8 cellular contexts compared by ENCODE assay signal in genomic region chr14:95993768-95994592, GRCh38. TPM values are rescaled to one million over a fixed set of nuclear protein-coding genes. Genes with fewer than 3 reads are reported as not detected.
DNase-seq lines count a peak whose midpoint lies in the region; ATAC-seq and TF ChIP-seq lines count a peak whose summit lies in the region.

No MANE protein-coding gene starts in this region.

- DNase-seq in Caco-2 (peak in 1 of 2 experiments; percentile 25), HAP-1 (ENCODE audit: low spot score in 2 of 2) (peak; percentile 69 to 78), NCI-H460 (ENCODE audit: extremely low read depth, low read depth) (peak; percentile 41), right atrium auricular region (ENCODE audit: low spot score) (no peak), gastrocnemius medialis (no peak), mesenteric fat pad (ENCODE audit: low spot score) (no peak)
- peak; percentile 2 for DNase-seq in activated naive CD8-positive, alpha-beta T cell treated with anti-CD3 and anti-CD28 coated beads for 36 hours

- peak; percentile 76 to 79 for TF ChIP-seq CTCF in Caco-2 (IDR thresholded peaks at IDR 0.05; ENCODE audit: insufficient read depth in 1 of 2, low read depth in 1 of 2, low read length in 1 of 2, severe bottlenecking in 1 of 2, unreplicated experiment in 1 of 2)
- peak; percentile 58 to 85 for TF ChIP-seq CTCF in right atrium auricular region (IDR thresholded peaks at IDR 0.05)
- TF ChIP-seq CTCF in gastrocnemius medialis (IDR thresholded peaks at IDR 0.05 in 4 of 5, conservative IDR thresholded peaks at IDR 0.05 in 1 of 5) = peak in 4 of 5 experiments; percentile 37 to 61 (median 44)

- H3K4me3 ChIP-seq in Caco-2 (ENCODE audit: low read depth, low read length) (no peak overlapping the region), HAP-1 (no peak overlapping the region), right atrium auricular region (no peak overlapping the region), gastrocnemius medialis (no peak overlapping the region)

- CTCF ChIA-PET in Caco-2 (lab: Charles Lee) = interaction anchor here (0.6 kb wide), 1 partner anchor 375 kb away, joined by 3 read pairs; no protein-coding TSS in a partner anchor

- no peaks in the 10 kb centered on the region for H3K4me1 ChIP-seq in Caco-2
- H3K4me1 ChIP-seq in HAP-1 = peaks cover 17% of the 10 kb centered on the region
- no peaks in the 10 kb centered on the region for H3K4me1 ChIP-seq in right atrium auricular region
- no peaks in the 10 kb centered on the region for H3K4me1 ChIP-seq in gastrocnemius medialis

- no TSS peak for BruUV-seq in Caco-2 (replicated peaks; lab: Mats Ljungman, UMichigan)

- H3K36me3 Mint-ChIP-seq in Caco-2 (ENCODE audit: insufficient read depth, unreplicated experiment) = no peaks in the 10 kb centered on the region
- H3K36me3 Mint-ChIP-seq in activated naive CD8-positive, alpha-beta T cell treated with anti-CD3 and anti-CD28 coated beads for 36 hours = no peaks in the 10 kb centered on the region

- no peaks in the 10 kb centered on the region for H3K36me3 ChIP-seq in Caco-2 (ENCODE audit: control insufficient read depth, insufficient read depth, low read length)
- H3K36me3 ChIP-seq in HAP-1 (replicated peaks) = no peaks in the 10 kb centered on the region
- no peaks in the 10 kb centered on the region for H3K36me3 ChIP-seq in right atrium auricular region
- no peaks in the 10 kb centered on the region for H3K36me3 ChIP-seq in gastrocnemius medialis

- H3K27me3 Mint-ChIP-seq in Caco-2 (ENCODE audit: insufficient read depth, unreplicated experiment) = peaks cover 3% of the 10 kb centered on the region
- H3K27me3 Mint-ChIP-seq in activated naive CD8-positive, alpha-beta T cell treated with anti-CD3 and anti-CD28 coated beads for 36 hours = peaks cover 46% of the 10 kb centered on the region

- H3K27ac ChIP-seq in right atrium auricular region (no peak overlapping the region), gastrocnemius medialis (no peak overlapping the region)

- H3K9me3 ChIP-seq in Caco-2 = no peaks in the 10 kb centered on the region
- H3K9me3 ChIP-seq in HAP-1 = peaks cover 4% of the 10 kb centered on the region; the same call in 1 of the 2 replicates
- peaks cover 0 to 25% of the 10 kb centered on the region in 2 donors for H3K9me3 ChIP-seq in right atrium auricular region
- no peaks in the 10 kb centered on the region for H3K9me3 ChIP-seq in gastrocnemius medialis

- POLR2A ChIA-PET in Caco-2 (lab: Charles Lee) = no interaction called here

- in situ Hi-C loops in HAP-1 (cut with MboI; ENCODE audit: low sequenced_read_pairs) (loop anchor here (5.0 to 25.0 kb wide), 3 partner anchors 219 to 557 kb away; no protein-coding TSS in a partner anchor), gastrocnemius medialis (cut with MboI; ENCODE audit: low sequenced_read_pairs in 4 of 4) (loop anchor here (10.0 to 25.0 kb wide), 2 partner anchors 429 to 432 kb away; no protein-coding TSS in a partner anchor)

- H3K27me3 ChIP-seq in Caco-2 (replicated peaks; ENCODE audit: control insufficient read depth, insufficient read depth, low read length) = no peaks in the 10 kb centered on the region
- H3K27me3 ChIP-seq in HAP-1 (ENCODE audit: low read depth) = peaks cover 10% of the 10 kb centered on the region
- H3K27me3 ChIP-seq in right atrium auricular region = peaks cover 0 to 5% of the 10 kb centered on the region in 2 donors
- peaks cover 0 to 8% (median 8%) of the 10 kb centered on the region in 3 donors for H3K27me3 ChIP-seq in gastrocnemius medialis

- H3K27ac Mint-ChIP-seq in Caco-2 (ENCODE audit: unreplicated experiment) = no peak overlapping the region
- H3K27ac Mint-ChIP-seq in activated naive CD8-positive, alpha-beta T cell treated with anti-CD3 and anti-CD28 coated beads for 36 hours = no peak overlapping the region

- ATAC-seq in gastrocnemius medialis (no peak), GM21619 (IDR thresholded peaks at IDR 0.05; ENCODE audit: unreplicated experiment) (no peak)

- peaks cover 31% of the 10 kb centered on the region for H3K9me3 Mint-ChIP-seq in Caco-2 (ENCODE audit: unreplicated experiment)
- peaks cover 16% of the 10 kb centered on the region for H3K9me3 Mint-ChIP-seq in activated naive CD8-positive, alpha-beta T cell treated with anti-CD3 and anti-CD28 coated beads for 36 hours

- H3K4me3 Mint-ChIP-seq in Caco-2 (ENCODE audit: unreplicated experiment) = no peak overlapping the region
- H3K4me3 Mint-ChIP-seq in activated naive CD8-positive, alpha-beta T cell treated with anti-CD3 and anti-CD28 coated beads for 36 hours = no peak overlapping the region

- TF ChIP-seq POLR2A in gastrocnemius medialis (IDR thresholded peaks at IDR 0.05) = no peak

- H3K4me1 Mint-ChIP-seq in Caco-2 (ENCODE audit: low read depth, unreplicated experiment) = no peaks in the 10 kb centered on the region
- H3K4me1 Mint-ChIP-seq in activated naive CD8-positive, alpha-beta T cell treated with anti-CD3 and anti-CD28 coated beads for 36 hours = no peaks in the 10 kb centered on the region

- intact Hi-C loops in Caco-2 (cut with micrococcal nuclease; ENCODE audit: unreplicated experiment) = loop anchor here (1.0 to 10.0 kb wide), 4 partner anchors 99 to 549 kb away; no protein-coding TSS in a partner anchor
- intact Hi-C loops in gastrocnemius medialis (cut with DNase I; ENCODE audit: low total_unique reads) = loop anchor here (5.0 kb wide), 1 partner anchor 432 kb away; no protein-coding TSS in a partner anchor

RNA-seq across cellular contexts. Expression of gene C14orf132, which starts 45.2 kb away (rescaled TPM):
- 0.05 and 0.20 TPM in 2 replicates for total RNA-seq in Caco-2 (2022)
- total RNA-seq in NCI-H460 (2014; rRNA removed; shearing (Covaris generic)) = 0.06 and 0.22 TPM in 2 replicates
- not detected in 2 replicates for polyA plus RNA-seq in NCI-H460 (2014; cell fraction: nucleus; rRNA removed)
- total RNA-seq in activated naive CD8-positive, alpha-beta T cell treated with anti-CD3 and anti-CD28 coated beads for 36 hours = 1 to 10 TPM; 1.7 to 2.2 TPM
- 1 to 10 TPM; 1.6 to 5.6 TPM for total RNA-seq in right atrium auricular region
- total RNA-seq in gastrocnemius medialis = 1 to 10 TPM; 1.1 to 2.9 (median 1.5) TPM
- total RNA-seq in mesenteric fat pad = 2.7 TPM

Comparison
In these comparisons a context has a peak if more than half of its experiments do, and no peak if none do; other contexts are left out.
1. DNase-seq: peak in HAP-1 (2 of 2), NCI-H460 (single experiment) and activated naive CD8-positive, alpha-beta T cell treated with anti-CD3 and anti-CD28 coated beads for 36 hours (single experiment); none in right atrium auricular region (single experiment), gastrocnemius medialis (0 of 2) and mesenteric fat pad (single experiment).
2. Peak in every context shown above with its lines, with median percentiles within 50 percentile points of each other: CTCF ChIP-seq.